ENCODE assay signal across 21 cellular contexts in genomic region chr2:194735837-194736542, GRCh38.
"Had no signal": no experiment of that assay in that cellular context is flagged by ENCODE, and none has a peak within 500 bp of the region (broad histone marks: within the 10 kb centered on the region; RNA-seq: fewer than 3 reads in every experiment).

No MANE protein-coding gene starts in this region.

- DNase-seq: activated CD4-positive, alpha-beta T cell treated with anti-CD3 and anti-CD28 coated beads for 1 hour; activated CD4-positive, alpha-beta T cell treated with anti-CD3 and anti-CD28 coated beads, Interleukin-2, amount 50 U/mL, for 1 hour; activated CD8-positive, alpha-beta T cell treated with anti-CD3 and anti-CD28 coated beads, Interleukin-2, amount 10 ng/mL, durations not matched to agents 7 days and 5 days; activated gamma-delta T cell treated with Interleukin-2 at 50 U/mL for 16 hours; aorta; brain microvascular endothelial cell; effector memory CD4-positive, alpha-beta T cell; gastrocnemius medialis; left colon; mesenchymal stem cell; nephron progenitor cell; right cardiac atrium; stimulated activated CD4-positive, alpha-beta T cell treated with anti-CD3 and anti-CD28 coated beads, Interleukin-4, amount 100 ng/mL, for 4 hours; substantia nigra; tibial artery had no signal

- H3K9me3 ChIP-seq: esophagus muscularis mucosa, gastrocnemius medialis, tibial artery had no signal

- H3K4me3 Mint-ChIP-seq: activated CD8-positive, alpha-beta T cell treated with anti-CD3 and anti-CD28 coated beads, Interleukin-2, amount 10 ng/mL, durations not matched to agents 7 days and 5 days; activated T-helper 1 cell treated with anti-CD3 and anti-CD28 coated beads, Interleukin-12 subunit alpha, Interleukin-12 subunit beta, Interleukin-2, Interleukin-4 antibody, amounts not matched to agents 30 ng/mL and 10 ng/mL and 1 ng/mL, durations not matched to agents 14 hours and 24 hours and 36 hours; central memory CD8-positive, alpha-beta T cell; nephron progenitor cell; stimulated activated naive CD8-positive, alpha-beta T cell treated with anti-CD3 and anti-CD28 coated beads, Interleukin-15, Interleukin-2, amounts not matched to agents 100 ng/mL and 50 ng/mL, for 24 hours had no signal

- H3K27me3 Mint-ChIP-seq: central memory CD8-positive, alpha-beta T cell; stimulated activated naive CD8-positive, alpha-beta T cell treated with anti-CD3 and anti-CD28 coated beads, Interleukin-15, Interleukin-2, amounts not matched to agents 100 ng/mL and 50 ng/mL, for 24 hours had no signal

- H3K27ac Mint-ChIP-seq: activated CD8-positive, alpha-beta T cell treated with anti-CD3 and anti-CD28 coated beads, Interleukin-2, amount 10 ng/mL, durations not matched to agents 7 days and 5 days; activated naive CD4-positive, alpha-beta T cell treated with anti-CD3 and anti-CD28 coated beads, Interleukin-2, amount 50 U/mL, for 72 hours; activated T-helper 1 cell treated with anti-CD3 and anti-CD28 coated beads, Interleukin-12 subunit alpha, Interleukin-12 subunit beta, Interleukin-2, Interleukin-4 antibody, amounts not matched to agents 30 ng/mL and 10 ng/mL and 1 ng/mL, durations not matched to agents 14 hours and 24 hours and 36 hours; nephron progenitor cell; stimulated activated naive CD8-positive, alpha-beta T cell treated with anti-CD3 and anti-CD28 coated beads, Interleukin-15, Interleukin-2, amounts not matched to agents 100 ng/mL and 50 ng/mL, for 24 hours had no signal

- ATAC-seq: activated CD8-positive, alpha-beta T cell treated with anti-CD3 and anti-CD28 coated beads, Interleukin-2, amount 10 ng/mL, durations not matched to agents 7 days and 5 days; gastrocnemius medialis; left colon; right cardiac atrium had no signal

- H3K27ac ChIP-seq: brain microvascular endothelial cell, esophagus muscularis mucosa, gastrocnemius medialis, parathyroid adenoma, tibial artery had no signal

- H3K36me3 Mint-ChIP-seq: activated naive CD4-positive, alpha-beta T cell treated with anti-CD3 and anti-CD28 coated beads, Interleukin-2, amount 50 U/mL, for 72 hours had no signal

- H3K4me1 ChIP-seq: esophagus muscularis mucosa, gastrocnemius medialis, parathyroid adenoma, tibial artery had no signal

- H3K4me3 ChIP-seq: esophagus muscularis mucosa, gastrocnemius medialis, tibial artery had no signal

- H3K9me3 Mint-ChIP-seq: activated T-helper 1 cell treated with anti-CD3 and anti-CD28 coated beads, Interleukin-12 subunit alpha, Interleukin-12 subunit beta, Interleukin-2, Interleukin-4 antibody, amounts not matched to agents 30 ng/mL and 10 ng/mL and 1 ng/mL, durations not matched to agents 14 hours and 24 hours and 36 hours; central memory CD8-positive, alpha-beta T cell; nephron progenitor cell had no signal

- H3K27me3 ChIP-seq: brain microvascular endothelial cell, esophagus muscularis mucosa, gastrocnemius medialis, tibial artery had no signal

- H3K4me1 Mint-ChIP-seq: central memory CD8-positive, alpha-beta T cell; nephron progenitor cell had no signal

- H3K36me3 ChIP-seq: brain microvascular endothelial cell, esophagus muscularis mucosa, gastrocnemius medialis, tibial artery had no signal
